ENCODE assay signal across 1 cellular context in the genomic region with DNA sequence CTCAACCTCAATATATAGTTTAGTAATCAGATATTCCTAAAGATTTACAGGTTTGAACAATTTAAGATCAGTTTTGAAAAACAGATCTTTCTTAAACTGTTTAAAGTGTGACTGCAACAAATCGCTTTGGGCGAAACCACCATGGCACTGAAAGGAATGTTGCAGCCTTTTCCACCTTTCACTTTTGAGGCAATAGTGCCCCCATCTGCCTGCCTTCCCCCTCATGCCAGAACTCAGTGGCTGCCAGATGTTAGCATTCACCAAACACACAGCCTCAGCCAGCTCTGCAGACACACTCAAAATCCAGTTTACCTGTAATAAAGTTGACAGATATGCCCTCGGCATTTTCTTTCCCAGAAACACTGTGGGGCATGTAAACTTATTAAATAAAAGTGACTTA.
TF ChIP-seq lines count a peak whose summit lies in the region.

No MANE protein-coding gene starts in this region.

TF ChIP-seq in SK-N-SH treated with all-trans-retinoic acid at 6 μM for 48 hours, 23 proteins besides CTCF, POLR2A, EP300 and RAD21 (continued from another document):
- TF ChIP-seq POU6F1 (CRISPR knock-in tag; IDR thresholded peaks at IDR 0.05; ENCODE audit: borderline replicate concordance, low read depth) (no peak), ZFP3 (CRISPR knock-in tag; IDR thresholded peaks at IDR 0.05) (no peak), ZC3H10 (CRISPR knock-in tag; IDR thresholded peaks at IDR 0.05) (no peak), ISL1 (CRISPR knock-in tag; IDR thresholded peaks at IDR 0.05) (no peak), ESRRG (CRISPR knock-in tag; IDR thresholded peaks at IDR 0.05) (no peak), SNAI2 (CRISPR knock-in tag; IDR thresholded peaks at IDR 0.05) (no peak), ZNF70 (CRISPR knock-in tag; IDR thresholded peaks at IDR 0.05) (no peak), GLIS3 (CRISPR knock-in tag; IDR thresholded peaks at IDR 0.05) (no peak), TOX (CRISPR knock-in tag; IDR thresholded peaks at IDR 0.05; ENCODE audit: borderline replicate concordance) (no peak), ZNF8 (CRISPR knock-in tag; IDR thresholded peaks at IDR 0.05) (no peak), OSR1 (CRISPR knock-in tag; IDR thresholded peaks at IDR 0.05) (no peak)
TF ChIP-seq in SK-N-SH treated with all-trans-retinoic acid at 6 μM for 48 hours: peak in this region for 0.
